ENCODE assay signal across 16 cellular contexts in genomic region chr1:226432586-226433360, GRCh38.
"Had no signal": no experiment of that assay in that cellular context is flagged by ENCODE, and none has a peak within 500 bp of the region (broad histone marks: within the 10 kb centered on the region; RNA-seq: fewer than 3 reads in every experiment).

No MANE protein-coding gene starts in this region.

- H3K9me3 Mint-ChIP-seq: activated CD8-positive, alpha-beta T cell treated with anti-CD3 and anti-CD28 coated beads for 36 hours; activated naive CD4-positive, alpha-beta T cell treated with anti-CD3 and anti-CD28 coated beads for 36 hours; activated T-helper 17 cell treated with anti-CD3 and anti-CD28 coated beads, Interleukin-2, amount 50 U/mL, for 72 hours had no signal

- ATAC-seq: activated CD8-positive, alpha-beta T cell treated with anti-CD3 and anti-CD28 coated beads for 36 hours; activated T-helper 17 cell treated with anti-CD3 and anti-CD28 coated beads, Interleukin-2, amount 50 U/mL, for 72 hours; heart left ventricle; left ventricle myocardium superior; pancreas had no signal

- H3K4me3 ChIP-seq: cardiac muscle cell, heart left ventricle, pancreas, stomach, thoracic aorta had no signal

- H3K4me3 Mint-ChIP-seq: activated CD8-positive, alpha-beta T cell treated with anti-CD3 and anti-CD28 coated beads for 36 hours; activated naive CD4-positive, alpha-beta T cell treated with anti-CD3 and anti-CD28 coated beads for 36 hours; activated T-helper 17 cell treated with anti-CD3 and anti-CD28 coated beads, Interleukin-2, amount 50 U/mL, for 72 hours had no signal

- H3K4me1 Mint-ChIP-seq: activated T-helper 17 cell treated with anti-CD3 and anti-CD28 coated beads, Interleukin-2, amount 50 U/mL, for 72 hours had no signal

- H3K27ac Mint-ChIP-seq: activated CD8-positive, alpha-beta T cell treated with anti-CD3 and anti-CD28 coated beads for 36 hours; activated naive CD4-positive, alpha-beta T cell treated with anti-CD3 and anti-CD28 coated beads for 36 hours; activated T-helper 17 cell treated with anti-CD3 and anti-CD28 coated beads, Interleukin-2, amount 50 U/mL, for 72 hours had no signal

- H3K27me3 Mint-ChIP-seq: activated CD8-positive, alpha-beta T cell treated with anti-CD3 and anti-CD28 coated beads for 36 hours; activated T-helper 17 cell treated with anti-CD3 and anti-CD28 coated beads, Interleukin-2, amount 50 U/mL, for 72 hours had no signal

- H3K4me1 ChIP-seq: pancreas, stomach had no signal

- H3K36me3 ChIP-seq: cardiac muscle cell, heart left ventricle, pancreas, stomach, thoracic aorta had no signal

- DNase-seq: activated CD8-positive, alpha-beta T cell treated with anti-CD3 and anti-CD28 coated beads for 36 hours; activated naive CD4-positive, alpha-beta T cell treated with anti-CD3 and anti-CD28 coated beads for 36 hours; activated T-cell treated with anti-CD3 and anti-CD28 coated beads for 4 hours; foreskin melanocyte; heart left ventricle; islet precursor cell; left ventricle myocardium superior; mesenchymal stem cell; pancreas; stimulated activated CD4-positive, alpha-beta T cell treated with anti-CD3 and anti-CD28 coated beads, Interleukin-15, amount 100 ng/mL, for 24 hours; stimulated activated CD4-positive, alpha-beta T cell treated with anti-CD3 and anti-CD28 coated beads, Interleukin-4, amount 100 ng/mL, for 24 hours; stomach; T-helper 9 cell had no signal

- H3K27ac ChIP-seq: cardiac muscle cell, heart left ventricle, pancreas, stomach, thoracic aorta had no signal

- H3K27me3 ChIP-seq: cardiac muscle cell, pancreas had no signal

- H3K9me3 ChIP-seq: heart left ventricle, pancreas, stomach, thoracic aorta had no signal
